1 cellular context compared by ENCODE assay signal in the genomic region with DNA sequence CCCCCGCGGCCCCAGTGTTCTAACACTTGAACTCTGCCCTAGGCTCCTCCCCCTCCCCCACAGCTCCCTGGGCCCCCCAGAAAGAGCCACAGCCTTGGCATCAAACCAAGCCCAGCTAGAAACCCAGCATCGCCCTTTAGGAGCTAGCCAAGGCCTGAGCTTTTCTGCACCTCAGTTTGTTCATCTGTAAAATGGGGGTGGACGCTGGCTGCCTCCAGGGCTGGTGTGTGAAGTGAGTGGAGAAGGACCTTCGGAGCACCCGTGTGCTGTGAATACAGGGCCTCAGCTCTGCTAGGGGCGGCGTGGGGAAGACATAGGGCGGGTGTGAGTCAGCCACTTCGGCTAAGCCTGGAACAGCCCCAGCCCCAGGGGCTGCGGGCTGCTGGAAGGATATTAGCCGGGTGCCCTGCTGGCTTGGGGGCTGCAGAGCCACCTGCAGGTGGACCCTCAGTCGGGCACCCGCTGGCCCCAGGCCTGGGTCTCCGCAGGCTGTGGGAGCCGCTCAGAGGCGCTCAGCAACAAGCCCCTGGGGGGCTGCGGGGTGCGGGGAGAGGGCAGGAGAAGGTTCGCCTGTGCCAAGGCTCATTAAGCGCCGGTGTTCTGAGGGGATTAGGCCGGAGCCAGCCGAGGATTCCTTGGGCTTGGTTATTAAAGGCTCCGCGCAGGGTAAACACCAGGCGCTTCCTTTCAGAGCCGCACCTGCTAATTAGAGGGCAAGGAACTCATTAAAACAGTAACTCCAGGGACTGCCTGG.
A peak's percentile ranks its signal among the peaks of the same experiment; 100 is the strongest.
TF ChIP-seq lines count a peak whose summit lies in the region.

No MANE protein-coding gene starts in this region.

TF ChIP-seq in H1, 55 proteins besides CTCF, POLR2A, EP300 and RAD21 (continued from another document):
- TF ChIP-seq, protein P1, sequence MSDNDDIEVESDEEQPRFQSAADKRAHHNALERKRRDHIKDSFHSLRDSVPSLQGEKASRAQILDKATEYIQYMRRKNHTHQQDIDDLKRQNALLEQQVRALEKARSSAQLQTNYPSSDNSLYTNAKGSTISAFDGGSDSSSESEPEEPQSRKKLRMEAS (IDR thresholded peaks at IDR 0.05): no peak
- TF ChIP-seq, protein P2, sequence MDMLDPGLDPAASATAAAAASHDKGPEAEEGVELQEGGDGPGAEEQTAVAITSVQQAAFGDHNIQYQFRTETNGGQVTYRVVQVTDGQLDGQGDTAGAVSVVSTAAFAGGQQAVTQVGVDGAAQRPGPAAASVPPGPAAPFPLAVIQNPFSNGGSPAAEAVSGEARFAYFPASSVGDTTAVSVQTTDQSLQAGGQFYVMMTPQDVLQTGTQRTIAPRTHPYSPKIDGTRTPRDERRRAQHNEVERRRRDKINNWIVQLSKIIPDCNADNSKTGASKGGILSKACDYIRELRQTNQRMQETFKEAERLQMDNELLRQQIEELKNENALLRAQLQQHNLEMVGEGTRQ (IDR thresholded peaks at IDR 0.05; ENCODE audit: low read length): no peak
- TF ChIP-seq SIX5 (IDR thresholded peaks at IDR 0.05; ENCODE audit: low read depth, low read length) (no peak), KDM1A (IDR thresholded peaks at IDR 0.05; ENCODE audit: borderline replicate concordance, low read length) (peak; percentile 99), BRCA1 (IDR thresholded peaks at IDR 0.05; ENCODE audit: low read depth, low read length) (no peak)
